ENCODE assay signal across 1 cellular context in genomic region chr21:35048706-35049617, GRCh38.
TF ChIP-seq lines count a peak whose summit lies in the region.

TSS of gene RUNX1 (minus strand) at chr21:35049302.

TF ChIP-seq in K562, 482 proteins besides CTCF, POLR2A, EP300 and RAD21 (continued from another document and continues in another):
- TF ChIP-seq TFE3 (CRISPR knock-in tag; IDR thresholded peaks at IDR 0.05) (peak; percentile 96), RNF2 (IDR thresholded peaks at IDR 0.05) (no peak), NR1H2 (CRISPR knock-in tag; IDR thresholded peaks at IDR 0.05) (no peak), ZNF146 (CRISPR knock-in tag; IDR thresholded peaks at IDR 0.05; ENCODE audit: unreplicated experiment) (no peak), GATAD2B (IDR thresholded peaks at IDR 0.05; ENCODE audit: borderline replicate concordance) (no peak), ZNF444 (CRISPR knock-in tag; IDR thresholded peaks at IDR 0.05) (no peak), TOE1 (IDR thresholded peaks at IDR 0.05; ENCODE audit: borderline replicate concordance) (peak; percentile 92), TOE1 (CRISPR knock-in tag; IDR thresholded peaks at IDR 0.05; ENCODE audit: borderline replicate concordance, low read depth) (no peak), GATA2 (CRISPR knock-in tag; IDR thresholded peaks at IDR 0.05) (no peak), RBM25 (IDR thresholded peaks at IDR 0.05; ENCODE audit: low read depth, low read length, severe bottlenecking) (peak; percentile 20), CEBPB (tag; IDR thresholded peaks at IDR 0.05) (no peak), HNRNPLL (IDR thresholded peaks at IDR 0.05; ENCODE audit: low read depth, low read length, poor library complexity, severe bottlenecking) (no peak), MAFG (tag; conservative IDR thresholded peaks at IDR 0.05) (no peak), FOXK1 (CRISPR knock-in tag; IDR thresholded peaks at IDR 0.05; ENCODE audit: borderline replicate concordance) (no peak), MAX (CRISPR knock-in tag; IDR thresholded peaks at IDR 0.05) (0 out of 2 replicates have a peak, but pooled peaks have one; percentile 24), NFYB (IDR thresholded peaks at IDR 0.05; ENCODE audit: extremely low read depth, insufficient read length) (peak; percentile 74), KAT7 (CRISPR knock-in tag; IDR thresholded peaks at IDR 0.05; ENCODE audit: borderline replicate concordance) (no peak), ZSCAN29 (IDR thresholded peaks at IDR 0.05) (no peak), FOXA3 (CRISPR knock-in tag; conservative IDR thresholded peaks at IDR 0.05 in 1 of 2, IDR thresholded peaks at IDR 0.05 in 1 of 2) (no peak), ZNF384 (IDR thresholded peaks at IDR 0.05; ENCODE audit: low read depth, low read length) (peak; percentile 93), TEAD1 (CRISPR knock-in tag; IDR thresholded peaks at IDR 0.05) (0 out of 4 replicates have a peak, but pooled peaks of 1 of the 2 experiments have one; percentile 21), NRF1 (conservative IDR thresholded peaks at IDR 0.05 in 1 of 2, IDR thresholded peaks at IDR 0.05 in 1 of 2) (no peak), ATF7 (IDR thresholded peaks at IDR 0.05) (peak; percentile 40; the same call in 1 of the 2 replicates), LEF1 (IDR thresholded peaks at IDR 0.05) (0 out of 2 replicates have a peak, but pooled peaks have one; percentile 16), U2AF2 (optimal IDR thresholded peaks at IDR 0.05; ENCODE audit: low read depth, low read length) (no peak), FOXM1 (IDR thresholded peaks at IDR 0.05; ENCODE audit: low read depth) (0 out of 2 replicates have a peak, but pooled peaks have one; percentile 11), FOXM1 (CRISPR knock-in tag; IDR thresholded peaks at IDR 0.05; ENCODE audit: low read depth) (no peak), ATF6 (CRISPR knock-in tag; IDR thresholded peaks at IDR 0.05) (no peak), PHB2 (IDR thresholded peaks at IDR 0.05; ENCODE audit: low read depth) (no peak), ZNF282 (CRISPR knock-in tag; IDR thresholded peaks at IDR 0.05) (no peak), ELF4 (CRISPR knock-in tag; IDR thresholded peaks at IDR 0.05) (no peak), ATF1 (CRISPR knock-in tag; IDR thresholded peaks at IDR 0.05) (no peak), ATF1 (tag; IDR thresholded peaks at IDR 0.05) (peak; percentile 59)
- TF ChIP-seq, protein P1, sequence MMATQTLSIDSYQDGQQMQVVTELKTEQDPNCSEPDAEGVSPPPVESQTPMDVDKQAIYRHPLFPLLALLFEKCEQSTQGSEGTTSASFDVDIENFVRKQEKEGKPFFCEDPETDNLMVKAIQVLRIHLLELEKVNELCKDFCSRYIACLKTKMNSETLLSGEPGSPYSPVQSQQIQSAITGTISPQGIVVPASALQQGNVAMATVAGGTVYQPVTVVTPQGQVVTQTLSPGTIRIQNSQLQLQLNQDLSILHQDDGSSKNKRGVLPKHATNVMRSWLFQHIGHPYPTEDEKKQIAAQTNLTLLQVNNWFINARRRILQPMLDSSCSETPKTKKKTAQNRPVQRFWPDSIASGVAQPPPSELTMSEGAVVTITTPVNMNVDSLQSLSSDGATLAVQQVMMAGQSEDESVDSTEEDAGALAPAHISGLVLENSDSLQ (IDR thresholded peaks at IDR 0.05): 0 out of 2 replicates have a peak, but pooled peaks have one; percentile 22
- TF ChIP-seq, protein P2, sequence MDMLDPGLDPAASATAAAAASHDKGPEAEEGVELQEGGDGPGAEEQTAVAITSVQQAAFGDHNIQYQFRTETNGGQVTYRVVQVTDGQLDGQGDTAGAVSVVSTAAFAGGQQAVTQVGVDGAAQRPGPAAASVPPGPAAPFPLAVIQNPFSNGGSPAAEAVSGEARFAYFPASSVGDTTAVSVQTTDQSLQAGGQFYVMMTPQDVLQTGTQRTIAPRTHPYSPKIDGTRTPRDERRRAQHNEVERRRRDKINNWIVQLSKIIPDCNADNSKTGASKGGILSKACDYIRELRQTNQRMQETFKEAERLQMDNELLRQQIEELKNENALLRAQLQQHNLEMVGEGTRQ (CRISPR knock-in tag; IDR thresholded peaks at IDR 0.05): peak; percentile 69
- TF ChIP-seq, protein P3, sequence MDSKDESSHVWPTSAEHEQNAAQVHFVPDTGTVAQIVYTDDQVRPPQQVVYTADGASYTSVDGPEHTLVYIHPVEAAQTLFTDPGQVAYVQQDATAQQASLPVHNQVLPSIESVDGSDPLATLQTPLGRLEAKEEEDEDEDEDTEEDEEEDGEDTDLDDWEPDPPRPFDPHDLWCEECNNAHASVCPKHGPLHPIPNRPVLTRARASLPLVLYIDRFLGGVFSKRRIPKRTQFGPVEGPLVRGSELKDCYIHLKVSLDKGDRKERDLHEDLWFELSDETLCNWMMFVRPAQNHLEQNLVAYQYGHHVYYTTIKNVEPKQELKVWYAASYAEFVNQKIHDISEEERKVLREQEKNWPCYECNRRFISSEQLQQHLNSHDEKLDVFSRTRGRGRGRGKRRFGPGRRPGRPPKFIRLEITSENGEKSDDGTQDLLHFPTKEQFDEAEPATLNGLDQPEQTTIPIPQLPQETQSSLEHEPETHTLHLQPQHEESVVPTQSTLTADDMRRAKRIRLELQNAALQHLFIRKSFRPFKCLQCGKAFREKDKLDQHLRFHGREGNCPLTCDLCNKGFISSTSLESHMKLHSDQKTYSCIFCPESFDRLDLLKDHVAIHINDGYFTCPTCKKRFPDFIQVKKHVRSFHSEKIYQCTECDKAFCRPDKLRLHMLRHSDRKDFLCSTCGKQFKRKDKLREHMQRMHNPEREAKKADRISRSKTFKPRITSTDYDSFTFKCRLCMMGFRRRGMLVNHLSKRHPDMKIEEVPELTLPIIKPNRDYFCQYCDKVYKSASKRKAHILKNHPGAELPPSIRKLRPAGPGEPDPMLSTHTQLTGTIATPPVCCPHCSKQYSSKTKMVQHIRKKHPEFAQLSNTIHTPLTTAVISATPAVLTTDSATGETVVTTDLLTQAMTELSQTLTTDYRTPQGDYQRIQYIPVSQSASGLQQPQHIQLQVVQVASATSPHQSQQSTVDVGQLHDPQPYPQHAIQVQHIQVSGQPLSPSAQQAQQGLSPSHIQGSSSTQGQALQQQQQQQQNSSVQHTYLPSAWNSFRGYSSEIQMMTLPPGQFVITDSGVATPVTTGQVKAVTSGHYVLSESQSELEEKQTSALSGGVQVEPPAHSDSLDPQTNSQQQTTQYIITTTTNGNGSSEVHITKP (IDR thresholded peaks at IDR 0.05; ENCODE audit: partially characterized antibody): peak; percentile 36
- TF ChIP-seq, protein P4, sequence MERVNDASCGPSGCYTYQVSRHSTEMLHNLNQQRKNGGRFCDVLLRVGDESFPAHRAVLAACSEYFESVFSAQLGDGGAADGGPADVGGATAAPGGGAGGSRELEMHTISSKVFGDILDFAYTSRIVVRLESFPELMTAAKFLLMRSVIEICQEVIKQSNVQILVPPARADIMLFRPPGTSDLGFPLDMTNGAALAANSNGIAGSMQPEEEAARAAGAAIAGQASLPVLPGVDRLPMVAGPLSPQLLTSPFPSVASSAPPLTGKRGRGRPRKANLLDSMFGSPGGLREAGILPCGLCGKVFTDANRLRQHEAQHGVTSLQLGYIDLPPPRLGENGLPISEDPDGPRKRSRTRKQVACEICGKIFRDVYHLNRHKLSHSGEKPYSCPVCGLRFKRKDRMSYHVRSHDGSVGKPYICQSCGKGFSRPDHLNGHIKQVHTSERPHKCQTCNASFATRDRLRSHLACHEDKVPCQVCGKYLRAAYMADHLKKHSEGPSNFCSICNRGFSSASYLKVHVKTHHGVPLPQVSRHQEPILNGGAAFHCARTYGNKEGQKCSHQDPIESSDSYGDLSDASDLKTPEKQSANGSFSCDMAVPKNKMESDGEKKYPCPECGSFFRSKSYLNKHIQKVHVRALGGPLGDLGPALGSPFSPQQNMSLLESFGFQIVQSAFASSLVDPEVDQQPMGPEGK (CRISPR knock-in tag; IDR thresholded peaks at IDR 0.05; ENCODE audit: borderline replicate concordance): no peak
- TF ChIP-seq, protein P5, sequence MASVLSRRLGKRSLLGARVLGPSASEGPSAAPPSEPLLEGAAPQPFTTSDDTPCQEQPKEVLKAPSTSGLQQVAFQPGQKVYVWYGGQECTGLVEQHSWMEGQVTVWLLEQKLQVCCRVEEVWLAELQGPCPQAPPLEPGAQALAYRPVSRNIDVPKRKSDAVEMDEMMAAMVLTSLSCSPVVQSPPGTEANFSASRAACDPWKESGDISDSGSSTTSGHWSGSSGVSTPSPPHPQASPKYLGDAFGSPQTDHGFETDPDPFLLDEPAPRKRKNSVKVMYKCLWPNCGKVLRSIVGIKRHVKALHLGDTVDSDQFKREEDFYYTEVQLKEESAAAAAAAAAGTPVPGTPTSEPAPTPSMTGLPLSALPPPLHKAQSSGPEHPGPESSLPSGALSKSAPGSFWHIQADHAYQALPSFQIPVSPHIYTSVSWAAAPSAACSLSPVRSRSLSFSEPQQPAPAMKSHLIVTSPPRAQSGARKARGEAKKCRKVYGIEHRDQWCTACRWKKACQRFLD (CRISPR knock-in tag; IDR thresholded peaks at IDR 0.05): 0 out of 2 replicates have a peak, but pooled peaks have one; percentile 25
- TF ChIP-seq, protein P6, sequence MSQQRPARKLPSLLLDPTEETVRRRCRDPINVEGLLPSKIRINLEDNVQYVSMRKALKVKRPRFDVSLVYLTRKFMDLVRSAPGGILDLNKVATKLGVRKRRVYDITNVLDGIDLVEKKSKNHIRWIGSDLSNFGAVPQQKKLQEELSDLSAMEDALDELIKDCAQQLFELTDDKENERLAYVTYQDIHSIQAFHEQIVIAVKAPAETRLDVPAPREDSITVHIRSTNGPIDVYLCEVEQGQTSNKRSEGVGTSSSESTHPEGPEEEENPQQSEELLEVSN (IDR thresholded peaks at IDR 0.05; ENCODE audit: borderline replicate concordance in 1 of 2, extremely low read depth in 1 of 2, insufficient read depth in 1 of 2, insufficient read length in 1 of 2, low read depth in 1 of 2, low read length in 1 of 2, poor library complexity in 1 of 2, severe bottlenecking in 1 of 2): peak; percentile 7 to 95
- TF ChIP-seq, protein P7, sequence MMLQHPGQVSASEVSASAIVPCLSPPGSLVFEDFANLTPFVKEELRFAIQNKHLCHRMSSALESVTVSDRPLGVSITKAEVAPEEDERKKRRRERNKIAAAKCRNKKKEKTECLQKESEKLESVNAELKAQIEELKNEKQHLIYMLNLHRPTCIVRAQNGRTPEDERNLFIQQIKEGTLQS (IDR thresholded peaks at IDR 0.05): peak; percentile 20; the same call in 1 of the 2 replicates
- TF ChIP-seq, protein P7 (CRISPR knock-in tag; conservative IDR thresholded peaks at IDR 0.05): no peak
- TF ChIP-seq, protein P8, sequence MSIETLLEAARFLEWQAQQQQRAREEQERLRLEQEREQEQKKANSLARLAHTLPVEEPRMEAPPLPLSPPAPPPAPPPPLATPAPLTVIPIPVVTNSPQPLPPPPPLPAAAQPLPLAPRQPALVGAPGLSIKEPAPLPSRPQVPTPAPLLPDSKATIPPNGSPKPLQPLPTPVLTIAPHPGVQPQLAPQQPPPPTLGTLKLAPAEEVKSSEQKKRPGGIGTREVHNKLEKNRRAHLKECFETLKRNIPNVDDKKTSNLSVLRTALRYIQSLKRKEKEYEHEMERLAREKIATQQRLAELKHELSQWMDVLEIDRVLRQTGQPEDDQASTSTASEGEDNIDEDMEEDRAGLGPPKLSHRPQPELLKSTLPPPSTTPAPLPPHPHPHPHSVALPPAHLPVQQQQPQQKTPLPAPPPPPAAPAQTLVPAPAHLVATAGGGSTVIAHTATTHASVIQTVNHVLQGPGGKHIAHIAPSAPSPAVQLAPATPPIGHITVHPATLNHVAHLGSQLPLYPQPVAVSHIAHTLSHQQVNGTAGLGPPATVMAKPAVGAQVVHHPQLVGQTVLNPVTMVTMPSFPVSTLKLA (conservative IDR thresholded peaks at IDR 0.05): no peak
- TF ChIP-seq, protein P9, sequence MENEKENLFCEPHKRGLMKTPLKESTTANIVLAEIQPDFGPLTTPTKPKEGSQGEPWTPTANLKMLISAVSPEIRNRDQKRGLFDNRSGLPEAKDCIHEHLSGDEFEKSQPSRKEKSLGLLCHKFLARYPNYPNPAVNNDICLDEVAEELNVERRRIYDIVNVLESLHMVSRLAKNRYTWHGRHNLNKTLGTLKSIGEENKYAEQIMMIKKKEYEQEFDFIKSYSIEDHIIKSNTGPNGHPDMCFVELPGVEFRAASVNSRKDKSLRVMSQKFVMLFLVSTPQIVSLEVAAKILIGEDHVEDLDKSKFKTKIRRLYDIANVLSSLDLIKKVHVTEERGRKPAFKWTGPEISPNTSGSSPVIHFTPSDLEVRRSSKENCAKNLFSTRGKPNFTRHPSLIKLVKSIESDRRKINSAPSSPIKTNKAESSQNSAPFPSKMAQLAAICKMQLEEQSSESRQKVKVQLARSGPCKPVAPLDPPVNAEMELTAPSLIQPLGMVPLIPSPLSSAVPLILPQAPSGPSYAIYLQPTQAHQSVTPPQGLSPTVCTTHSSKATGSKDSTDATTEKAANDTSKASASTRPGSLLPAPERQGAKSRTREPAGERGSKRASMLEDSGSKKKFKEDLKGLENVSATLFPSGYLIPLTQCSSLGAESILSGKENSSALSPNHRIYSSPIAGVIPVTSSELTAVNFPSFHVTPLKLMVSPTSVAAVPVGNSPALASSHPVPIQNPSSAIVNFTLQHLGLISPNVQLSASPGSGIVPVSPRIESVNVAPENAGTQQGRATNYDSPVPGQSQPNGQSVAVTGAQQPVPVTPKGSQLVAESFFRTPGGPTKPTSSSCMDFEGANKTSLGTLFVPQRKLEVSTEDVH (IDR thresholded peaks at IDR 0.05; ENCODE audit: low read depth, partially characterized antibody): no peak
